In genomic region chr7:81752318-81752714, GRCh38 we compare ENCODE assay signal across 1 cellular context.
TF ChIP-seq lines count a peak whose summit lies in the region.

No MANE protein-coding gene starts in this region.

TF ChIP-seq in K562, 482 proteins besides CTCF, POLR2A, EP300 and RAD21:
- peak; percentile 45; the same call in 1 of the 2 replicates for TF ChIP-seq MAFK (IDR thresholded peaks at IDR 0.05; ENCODE audit: low read length)
- no peak for TF ChIP-seq ZNF778 (CRISPR knock-in tag; IDR thresholded peaks at IDR 0.05)
- peak; percentile 53; the same call in 1 of the 2 replicates for TF ChIP-seq ZNF316 (IDR thresholded peaks at IDR 0.05)
- TF ChIP-seq C11orf30 (IDR thresholded peaks at IDR 0.05; ENCODE audit: low read depth) = 0 out of 2 replicates have a peak, but pooled peaks have one; percentile 17
- peak; percentile 60; the same call in 1 of the 2 replicates for TF ChIP-seq MAFF (IDR thresholded peaks at IDR 0.05; ENCODE audit: low read length)
- no peak for TF ChIP-seq SMC3 (conservative IDR thresholded peaks at IDR 0.05; ENCODE audit: insufficient read depth, low read depth, low read length)
